Comparison of ENCODE assay signal across 15 cellular contexts in genomic region chr7:50208335-50208982, GRCh38.
DNase-seq lines count a peak whose midpoint lies in the region; ATAC-seq lines count a peak whose summit lies in the region.
"Had no signal": no experiment of that assay in that cellular context is flagged by ENCODE, and none has a peak within 500 bp of the region (broad histone marks: within the 10 kb centered on the region; RNA-seq: fewer than 3 reads in every experiment).

No MANE protein-coding gene starts in this region.

- peak overlapping the region; percentile 87 for H3K27ac Mint-ChIP-seq in activated naive CD4-positive, alpha-beta T cell treated with anti-CD3 and anti-CD28 coated beads, Interleukin-2, amount 50 U/mL, for 24 hours
- H3K27ac Mint-ChIP-seq in T-cell: peak overlapping the region; percentile 88 to 95
- peak overlapping the region; percentile 97 for H3K27ac Mint-ChIP-seq in activated naive CD8-positive, alpha-beta T cell treated with anti-CD3 and anti-CD28 coated beads for 36 hours
- H3K27ac Mint-ChIP-seq in stimulated activated naive B cell treated with anti-CD40 and anti-IgM and Interleukin-4, amounts not matched to agents 10 μg/mL and 1 μg/mL and 100 μg/mL, for 72 hours: peak overlapping the region; percentile 76

- CTCF ChIA-PET in T-cell (lab: Charles Lee): interaction anchor here (0.8 to 3.9 kb wide), 2 partner anchors 57 to 159 kb away, joined by 4 to 49 read pairs; no protein-coding TSS in a partner anchor

- DNase-seq in activated naive CD4-positive, alpha-beta T cell treated with anti-CD3 and anti-CD28 coated beads, Interleukin-2, amount 50 U/mL, for 16 hours: no peak
- DNase-seq in T-cell (no peak), GF-D8 (lab: John Stamatoyannopoulos, UW) (no peak), OCI-M2 (lab: John Stamatoyannopoulos, UW; ENCODE audit: unreplicated experiment) (no peak)
- DNase-seq in activated naive CD8-positive, alpha-beta T cell treated with anti-CD3 and anti-CD28 coated beads for 36 hours: peak; percentile 66
- no peak for DNase-seq in stimulated activated naive B cell treated with anti-CD40 and anti-IgM and Interleukin-4, amounts not matched to agents 10 μg/mL and 1 μg/mL and 100 μg/mL, for 72 hours
- DNase-seq: central memory CD4-positive, alpha-beta T cell; hypothalamus; mesenchymal stem cell; NCI-H1694; NCI-H446; thyroid gland had no signal

- H3K4me3 Mint-ChIP-seq in activated naive CD4-positive, alpha-beta T cell treated with anti-CD3 and anti-CD28 coated beads, Interleukin-2, amount 50 U/mL, for 24 hours: peak overlapping the region; percentile 24
- H3K4me3 Mint-ChIP-seq in T-cell: peak overlapping the region in 1 of 3 donors; percentile 84
- H3K4me3 Mint-ChIP-seq in activated naive CD8-positive, alpha-beta T cell treated with anti-CD3 and anti-CD28 coated beads for 36 hours: peak overlapping the region; percentile 50
- no peak overlapping the region for H3K4me3 Mint-ChIP-seq in stimulated activated naive B cell treated with anti-CD40 and anti-IgM and Interleukin-4, amounts not matched to agents 10 μg/mL and 1 μg/mL and 100 μg/mL, for 72 hours
- H3K4me3 Mint-ChIP-seq: neural progenitor cell had no signal

- POLR2A ChIA-PET in T-cell (lab: Charles Lee): interaction anchor here in 1 of 2 donors (0.8 kb wide), 1 partner anchor 11 kb away, joined by 3 read pairs; no protein-coding TSS in a partner anchor

- no peaks in the 10 kb centered on the region for H3K36me3 Mint-ChIP-seq in activated naive CD4-positive, alpha-beta T cell treated with anti-CD3 and anti-CD28 coated beads, Interleukin-2, amount 50 U/mL, for 24 hours
- no peaks in the 10 kb centered on the region for H3K36me3 Mint-ChIP-seq in T-cell
- peaks cover 21% of the 10 kb centered on the region for H3K36me3 Mint-ChIP-seq in activated naive CD8-positive, alpha-beta T cell treated with anti-CD3 and anti-CD28 coated beads for 36 hours
- peaks cover 0 to 6% of the 10 kb centered on the region in 2 donors for H3K36me3 Mint-ChIP-seq in stimulated activated naive B cell treated with anti-CD40 and anti-IgM and Interleukin-4, amounts not matched to agents 10 μg/mL and 1 μg/mL and 100 μg/mL, for 72 hours
- H3K36me3 Mint-ChIP-seq: neural progenitor cell had no signal

- no peaks in the 10 kb centered on the region for H3K27me3 Mint-ChIP-seq in activated naive CD4-positive, alpha-beta T cell treated with anti-CD3 and anti-CD28 coated beads, Interleukin-2, amount 50 U/mL, for 24 hours
- no peaks in the 10 kb centered on the region for H3K27me3 Mint-ChIP-seq in T-cell
- H3K27me3 Mint-ChIP-seq in activated naive CD8-positive, alpha-beta T cell treated with anti-CD3 and anti-CD28 coated beads for 36 hours: no peaks in the 10 kb centered on the region
- no peaks in the 10 kb centered on the region for H3K27me3 Mint-ChIP-seq in stimulated activated naive B cell treated with anti-CD40 and anti-IgM and Interleukin-4, amounts not matched to agents 10 μg/mL and 1 μg/mL and 100 μg/mL, for 72 hours

- no peaks in the 10 kb centered on the region for H3K9me3 Mint-ChIP-seq in activated naive CD4-positive, alpha-beta T cell treated with anti-CD3 and anti-CD28 coated beads, Interleukin-2, amount 50 U/mL, for 24 hours
- no peaks in the 10 kb centered on the region for H3K9me3 Mint-ChIP-seq in T-cell
- peaks cover 4% of the 10 kb centered on the region for H3K9me3 Mint-ChIP-seq in activated naive CD8-positive, alpha-beta T cell treated with anti-CD3 and anti-CD28 coated beads for 36 hours
- H3K9me3 Mint-ChIP-seq in stimulated activated naive B cell treated with anti-CD40 and anti-IgM and Interleukin-4, amounts not matched to agents 10 μg/mL and 1 μg/mL and 100 μg/mL, for 72 hours: no peaks in the 10 kb centered on the region
- H3K9me3 Mint-ChIP-seq: neural progenitor cell had no signal

- peaks cover 100% of the 10 kb centered on the region for H3K4me1 Mint-ChIP-seq in activated naive CD4-positive, alpha-beta T cell treated with anti-CD3 and anti-CD28 coated beads, Interleukin-2, amount 50 U/mL, for 24 hours
- H3K4me1 Mint-ChIP-seq in T-cell: peaks cover 94 to 100% (median 99%) of the 10 kb centered on the region in 3 donors
- peaks cover 94% of the 10 kb centered on the region for H3K4me1 Mint-ChIP-seq in activated naive CD8-positive, alpha-beta T cell treated with anti-CD3 and anti-CD28 coated beads for 36 hours
- peaks cover 80 to 96% of the 10 kb centered on the region in 2 donors for H3K4me1 Mint-ChIP-seq in stimulated activated naive B cell treated with anti-CD40 and anti-IgM and Interleukin-4, amounts not matched to agents 10 μg/mL and 1 μg/mL and 100 μg/mL, for 72 hours
- H3K4me1 Mint-ChIP-seq: neural progenitor cell had no signal

- ATAC-seq in T-cell (replicated peaks in 1 of 4) (no peak), HG02798 (IDR thresholded peaks at IDR 0.05; ENCODE audit: poor library complexity, unreplicated experiment) (no peak)
- ATAC-seq in stimulated activated naive B cell treated with anti-CD40 and anti-IgM and Interleukin-4, amounts not matched to agents 10 μg/mL and 1 μg/mL and 100 μg/mL, for 72 hours (replicated peaks): no peak

Comparison
In these comparisons a context has a peak if more than half of its experiments do, and no peak if none do; other contexts are left out.
1. H3K4me3 Mint-ChIP-seq: peak in activated naive CD4-positive, alpha-beta T cell treated with anti-CD3 and anti-CD28 coated beads, Interleukin-2, amount 50 U/mL, for 24 hours (single experiment) and activated naive CD8-positive, alpha-beta T cell treated with anti-CD3 and anti-CD28 coated beads for 36 hours (single experiment); none in stimulated activated naive B cell treated with anti-CD40 and anti-IgM and Interleukin-4, amounts not matched to agents 10 μg/mL and 1 μg/mL and 100 μg/mL, for 72 hours (0 of 2).
2. Peak in every context shown above with its lines, with median percentiles within 50 percentile points of each other: H3K27ac Mint-ChIP-seq.